In the genomic region with DNA sequence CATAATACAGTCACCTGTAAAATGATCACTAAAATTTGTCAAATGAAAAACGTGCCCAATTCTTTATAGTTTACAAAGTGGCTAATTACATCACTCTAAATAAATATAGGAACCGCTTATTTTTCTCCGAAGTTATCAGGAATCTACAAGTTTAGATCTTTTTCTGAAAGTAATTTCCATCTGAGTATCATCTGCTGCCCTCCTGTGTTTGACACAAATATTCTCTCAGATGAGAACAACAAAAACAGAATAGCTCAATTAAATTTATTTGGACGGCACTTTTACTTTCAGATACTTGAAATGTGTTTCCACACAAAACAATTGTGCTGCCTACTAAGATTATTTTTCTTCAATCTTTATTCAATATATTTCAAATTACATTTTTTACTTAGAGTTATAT, we compare ENCODE assay signal across 33 cellular contexts. TPM values are rescaled to one million over a fixed set of nuclear protein-coding genes. Genes with fewer than 3 reads are reported as not detected.
DNase-seq lines count a peak whose midpoint lies in the region; ATAC-seq, FAIRE-seq and TF ChIP-seq lines count a peak whose summit lies in the region.
"Had no signal": no experiment of that assay in that cellular context is flagged by ENCODE, and none has a peak within 500 bp of the region (broad histone marks: within the 10 kb centered on the region; RNA-seq: fewer than 3 reads in every experiment).

No MANE protein-coding gene starts in this region.

- TF ChIP-seq CTCF in HepG2 (CRISPR knock-in tag; IDR thresholded peaks at IDR 0.05) (no peak), right lobe of liver (IDR thresholded peaks at IDR 0.05) (peak in 1 of 4 donors; percentile 12), epithelial cell of proximal tubule (conservative IDR thresholded peaks at IDR 0.05; ENCODE audit: low read depth, low read length) (peak; percentile 31)

- H3K27ac ChIP-seq in HepG2 (ENCODE audit: extremely low read length, insufficient read depth, low read length), result no peak overlapping the region
- no peak overlapping the region for H3K27ac ChIP-seq in right lobe of liver
- H3K27ac ChIP-seq: brain microvascular endothelial cell, HL-60, neutrophil, upper lobe of left lung had no signal

- POLR2A ChIA-PET in HepG2 (lab: Yijun Ruan, JAX), result interaction anchor here (0.7 kb wide), 1 partner anchor 53 kb away, joined by 3 read pairs; no protein-coding TSS in a partner anchor

- no peaks in the 10 kb centered on the region for H4K20me1 ChIP-seq in HepG2 (ENCODE audit: insufficient read depth, low read length)

- no TSS peak for BruUV-seq in HepG2 (replicated peaks; lab: Mats Ljungman, UMichigan)

- no peak for FAIRE-seq in HepG2 (lab: Jason Lieb, UNC)
- no peak for FAIRE-seq in frontal cortex (lab: Jason Lieb, UNC)
- FAIRE-seq: H1 had no signal

- no peak overlapping the region for H3K4me2 ChIP-seq in HepG2 (ENCODE audit: low read depth, low read length)

- H3K36me3 ChIP-seq in HepG2 (replicated peaks in 1 of 2; ENCODE audit: control insufficient read depth in 1 of 2, insufficient read depth in 2 of 2, low read length in 2 of 2) (no peaks in the 10 kb centered on the region), right lobe of liver (no peaks in the 10 kb centered on the region)
- H3K36me3 ChIP-seq: brain microvascular endothelial cell, neutrophil had no signal

- CTCF ChIA-PET in HepG2 (lab: Yijun Ruan, JAX; ENCODE audit: low intra/inter-chr PET ratio, low total read pairs), result no interaction called here

- H3K79me2 ChIP-seq in HepG2 (ENCODE audit: insufficient read depth, low read length), result peaks cover 20% of the 10 kb centered on the region

- in situ Hi-C loops in HepG2 (cut with HindIII; ENCODE audit: extremely low pct_ligation_motif_present, low pct_unique_long_range_greater_than_20kb), result no loop called here

- 79% methylated on average over 4 of the region's 4 CpGs for WGBS in HepG2 (ENCODE audit: low lambda C conversion rate)
- 48% methylated on average over 4 of the region's 4 CpGs for WGBS in right lobe of liver (ENCODE audit: insufficient coverage, low coverage, low lambda C conversion rate, missing lambda C conversion rate)

- TF ChIP-seq RAD21 in HepG2 (CRISPR knock-in tag; IDR thresholded peaks at IDR 0.05), result no peak

- no peak overlapping the region for H2AFZ ChIP-seq in HepG2 (ENCODE audit: low read length)

- H3K4me1 ChIP-seq in HepG2 (ENCODE audit: insufficient read depth, low read length) (peaks cover 17% of the 10 kb centered on the region), right lobe of liver (peaks cover 0 to 17% (median 0%) of the 10 kb centered on the region in 4 donors)

- TF ChIP-seq EP300 in HepG2 (IDR thresholded peaks at IDR 0.05; ENCODE audit: low read depth in 2 of 2, low read length in 2 of 2) (no peak), HepG2 (CRISPR knock-in tag; IDR thresholded peaks at IDR 0.05; ENCODE audit: borderline replicate concordance) (no peak)

- H3K9me3 ChIP-seq in HepG2 (ENCODE audit: low read length) (no peaks in the 10 kb centered on the region), right lobe of liver (no peaks in the 10 kb centered on the region)
- H3K9me3 ChIP-seq: neutrophil, upper lobe of left lung had no signal

- DNase-seq in HepG2 (ENCODE audit: low spot score), result no peak
- no peak for DNase-seq in right lobe of liver
- peak; percentile 60 for DNase-seq in OCI-M1 (lab: John Stamatoyannopoulos, UW)
- no peak for DNase-seq in epithelial cell of proximal tubule (ENCODE audit: low read depth)
- DNase-seq in SW 1271 (lab: John Stamatoyannopoulos, UW), result no peak
- DNase-seq in frontal cortex (ENCODE audit: low spot score in 2 of 2), result no peak
- no peak for DNase-seq in HCEC 1CT
- DNase-seq: activated B cell treated with CpG ODN at 0.5 μM for 24 hours; activated CD4-positive, alpha-beta T cell treated with anti-CD3 and anti-CD28 coated beads, Interleukin-2, amount 50 U/mL, for 1 hour; activated naive CD4-positive, alpha-beta T cell treated with anti-CD3 and anti-CD28 coated beads for 36 hours; amniotic stem cell; brain microvascular endothelial cell; C1 segment of cervical spinal cord; DMS79 treated with DMSO at 0.1 percent for 48 hours; foreskin melanocyte; GF-D8; Kasumi-1; mesendoderm; NCI-H1092 treated with DMSO at 0.1 percent for 48 hours; NCI-H1930; NCI-H226; NCI-H69; RPMI8226; stimulated activated CD4-positive, alpha-beta T cell treated with anti-CD3 and anti-CD28 coated beads, Interleukin-12 subunit alpha, Interleukin-12 subunit beta, amount 100 ng/mL, for 4 hours; stimulated activated CD4-positive, alpha-beta T cell treated with anti-CD3 and anti-CD28 coated beads, Interleukin-4, amount 100 ng/mL, for 1 hour; upper lobe of left lung had no signal

- ATAC-seq in HepG2 (no peak), right lobe of liver (no peak), GM19395 (IDR thresholded peaks at IDR 0.05; ENCODE audit: unreplicated experiment) (no peak)
- ATAC-seq: left lobe of liver, sciatic nerve had no signal

- H3K9ac ChIP-seq in HepG2 (ENCODE audit: insufficient read depth, low read depth, low read length), result no peak overlapping the region

- no peaks in the 10 kb centered on the region; a peak in 1 of 5 replicates for H3K27me3 ChIP-seq in HepG2 (ENCODE audit: control insufficient read depth in 1 of 2, insufficient read depth in 2 of 2, low read length in 2 of 2)
- H3K27me3 ChIP-seq in right lobe of liver, result no peaks in the 10 kb centered on the region
- H3K27me3 ChIP-seq: brain microvascular endothelial cell, neutrophil, upper lobe of left lung had no signal

- H3K4me3 ChIP-seq in HepG2 (replicated peaks in 1 of 3; ENCODE audit: insufficient read depth in 1 of 3, low read depth in 2 of 3, low read length in 3 of 3) (no peak overlapping the region), right lobe of liver (no peak overlapping the region), epithelial cell of proximal tubule (ENCODE audit: low read depth, low read length) (no peak overlapping the region)
- H3K4me3 ChIP-seq: upper lobe of left lung had no signal

- TF ChIP-seq POLR2A in HepG2 (IDR thresholded peaks at IDR 0.05; ENCODE audit: insufficient read depth in 1 of 2, low read depth in 2 of 2, low read length in 2 of 2), result no peak
- TF ChIP-seq POLR2A in right lobe of liver (IDR thresholded peaks at IDR 0.05), result no peak

- intact Hi-C loops in HepG2 (cut with micrococcal nuclease; ENCODE audit: unreplicated experiment), result no loop called here
- intact Hi-C loops in right lobe of liver (cut with DNase I), result no loop called here

RNA-seq across cellular contexts. Expression of a gene that starts 5.0 kb away (rescaled TPM):
- 263 and 346 TPM in 2 replicates for total RNA-seq in HepG2 (2016; rRNA removed; fragmentation: Illumina TruSeq; extraction: Trizol)
- 104 and 124 TPM in 2 replicates for total RNA-seq in HepG2 (2016; cell fraction: cytosol; rRNA removed; fragmentation: Illumina TruSeq; extraction: Trizol; ENCODE audit: low read depth)
- 265 and 405 TPM in 2 replicates for total RNA-seq in HepG2 (2016; cell fraction: insoluble cytoplasmic fraction; rRNA removed; fragmentation: Illumina TruSeq; extraction: Trizol)
- total RNA-seq in HepG2 (2016; cell fraction: membrane; rRNA removed; fragmentation: Illumina TruSeq; extraction: Trizol), result 116 and 142 TPM in 2 replicates
- total RNA-seq in HepG2 (2016; cell fraction: nucleus; rRNA removed; fragmentation: Illumina TruSeq; extraction: Trizol), result 87.5 and 103 TPM in 2 replicates
- polyA plus RNA-seq in HepG2 (2011; rRNA removed), result 292 and 294 TPM in 2 replicates
- 334 and 504 TPM in 2 replicates for polyA plus RNA-seq in HepG2 (2011; cell fraction: cytosol; rRNA removed)
- 112 and 124 TPM in 2 replicates for polyA plus RNA-seq in HepG2 (2011; cell fraction: nucleus; rRNA removed)
- polyA plus RNA-seq in HepG2 (2012), result 110 and 133 TPM in 2 replicates
- polyA plus RNA-seq in HepG2 (2016; cell fraction: cytosol; fragmentation: Illumina TruSeq; extraction: Trizol; ENCODE audit: low read depth), result 115 and 146 TPM in 2 replicates
- polyA plus RNA-seq in HepG2 (2016; cell fraction: insoluble cytoplasmic fraction; fragmentation: Illumina TruSeq; extraction: Trizol; ENCODE audit: low read depth), result 417 and 449 TPM in 2 replicates
- polyA plus RNA-seq in HepG2 (2016; cell fraction: membrane; fragmentation: Illumina TruSeq; extraction: Trizol; ENCODE audit: low read depth), result 111 and 138 TPM in 2 replicates
- polyA plus RNA-seq in HepG2 (2016; cell fraction: nucleus; fragmentation: Illumina TruSeq; extraction: Trizol; ENCODE audit: insufficient read depth, low read depth), result 162 and 180 TPM in 2 replicates
- polyA minus RNA-seq in HepG2 (2011; rRNA and poly(A)+ RNA removed; ENCODE audit: low replicate concordance), result 275 and 292 TPM in 2 replicates
- 65.1 and 84.0 TPM in 2 replicates for polyA minus RNA-seq in HepG2 (2011; cell fraction: cytosol; rRNA and poly(A)+ RNA removed)
- polyA minus RNA-seq in HepG2 (2011; cell fraction: nucleus; rRNA and poly(A)+ RNA removed), result 34.2 and 34.9 TPM in 2 replicates
- 100 to 1,000 TPM in 2 of 6 experiments, 10 to 100 TPM in 4; 59.2 to 206 (median 70.6) TPM for total RNA-seq in right lobe of liver
- total RNA-seq in epithelial cell of proximal tubule, result 200 and 280 TPM in 2 replicates
- total RNA-seq in frontal cortex, result 43.6 TPM

RNA-seq across cellular contexts. Expression of a gene that starts 59.9 kb away (rescaled TPM):
- not detected in 2 replicates for total RNA-seq in HepG2 (2016; rRNA removed; fragmentation: Illumina TruSeq; extraction: Trizol)
- total RNA-seq in HepG2 (2016; cell fraction: cytosol; rRNA removed; fragmentation: Illumina TruSeq; extraction: Trizol; ENCODE audit: low read depth), result not detected in 2 replicates
- not detected in 2 replicates for total RNA-seq in HepG2 (2016; cell fraction: insoluble cytoplasmic fraction; rRNA removed; fragmentation: Illumina TruSeq; extraction: Trizol)
- total RNA-seq in HepG2 (2016; cell fraction: membrane; rRNA removed; fragmentation: Illumina TruSeq; extraction: Trizol), result not detected in 2 replicates
- total RNA-seq in HepG2 (2016; cell fraction: nucleus; rRNA removed; fragmentation: Illumina TruSeq; extraction: Trizol), result not detected in 2 replicates
- polyA plus RNA-seq in HepG2 (2011; rRNA removed), result 0.03 and 0.07 TPM in 2 replicates
- 0.04 TPM in 2 replicates for polyA plus RNA-seq in HepG2 (2011; cell fraction: cytosol; rRNA removed)
- polyA plus RNA-seq in HepG2 (2011; cell fraction: nucleus; rRNA removed), result 0.13 TPM in 1 of 2 replicates, not detected in the other
- 0.07 TPM in 1 of 2 replicates, not detected in the other for polyA plus RNA-seq in HepG2 (2012)
- polyA plus RNA-seq in HepG2 (2016; cell fraction: cytosol; fragmentation: Illumina TruSeq; extraction: Trizol; ENCODE audit: low read depth), result not detected in 2 replicates
- not detected in 2 replicates for polyA plus RNA-seq in HepG2 (2016; cell fraction: insoluble cytoplasmic fraction; fragmentation: Illumina TruSeq; extraction: Trizol; ENCODE audit: low read depth)
- polyA plus RNA-seq in HepG2 (2016; cell fraction: membrane; fragmentation: Illumina TruSeq; extraction: Trizol; ENCODE audit: low read depth), result not detected in 2 replicates
- polyA plus RNA-seq in HepG2 (2016; cell fraction: nucleus; fragmentation: Illumina TruSeq; extraction: Trizol; ENCODE audit: insufficient read depth, low read depth), result not detected in 2 replicates
- polyA minus RNA-seq in HepG2 (2011; rRNA and poly(A)+ RNA removed; ENCODE audit: low replicate concordance), result 1.4 TPM in 1 of 2 replicates, not detected in the other
- polyA minus RNA-seq in HepG2 (2011; cell fraction: cytosol; rRNA and poly(A)+ RNA removed), result 0.44 TPM in 1 of 2 replicates, not detected in the other
- not detected in 2 replicates for polyA minus RNA-seq in HepG2 (2011; cell fraction: nucleus; rRNA and poly(A)+ RNA removed)
- total RNA-seq in right lobe of liver, result 1 to 10 TPM in 5 of 6 experiments, under 1 TPM in 1; 0.86 to 7.4 (median 4.1) TPM
- 0.22 and 0.52 TPM in 2 replicates for total RNA-seq in epithelial cell of proximal tubule
- total RNA-seq in frontal cortex, result under 0.01 TPM
- total RNA-seq: progenitor cell of endocrine pancreas had no signal
